In genomic region chr2:42049411-42050349, GRCh38 we compare ENCODE assay signal across 9 cellular contexts. TPM values are rescaled to one million over a fixed set of nuclear protein-coding genes. Genes with fewer than 3 reads are reported as not detected.
DNase-seq lines count a peak whose midpoint lies in the region; ATAC-seq and TF ChIP-seq lines count a peak whose summit lies in the region.
"Had no signal": no experiment of that assay in that cellular context is flagged by ENCODE, and none has a peak within 500 bp of the region (broad histone marks: within the 10 kb centered on the region; RNA-seq: fewer than 3 reads in every experiment).

No MANE protein-coding gene starts in this region.

- TF ChIP-seq POLR2A in right lobe of liver (IDR thresholded peaks at IDR 0.05): no peak

- no peaks in the 10 kb centered on the region for H3K36me3 ChIP-seq in right lobe of liver
- peaks cover 0 to 21% (median 18%) of the 10 kb centered on the region in 5 donors for H3K36me3 ChIP-seq in subcutaneous abdominal adipose tissue (ENCODE audit: control insufficient read depth in 5 of 5, insufficient read depth in 5 of 5, low read length in 5 of 5)

- DNase-seq in HCEC 1CT (peak; percentile 18), right lobe of liver (no peak)
- no peak for DNase-seq in stimulated activated CD4-positive, alpha-beta T cell treated with anti-CD3 and anti-CD28 coated beads, Interleukin-4, amount 100 ng/mL, for 4 hours
- DNase-seq: activated naive CD4-positive, alpha-beta T cell treated with Interleukin-2 at 50 U/mL for 16 hours had no signal

- peak overlapping the region; percentile 51 to 63 (median 55) for H3K4me3 ChIP-seq in right lobe of liver
- peak overlapping the region; percentile 85 to 99 (median 98) for H3K4me3 ChIP-seq in subcutaneous abdominal adipose tissue (ENCODE audit: low read depth in 1 of 5, low read length in 5 of 5)

- peaks cover 0 to 25% (median 5%) of the 10 kb centered on the region in 4 donors for H3K4me1 ChIP-seq in right lobe of liver
- peaks cover 23 to 85% (median 80%) of the 10 kb centered on the region in 5 donors for H3K4me1 ChIP-seq in subcutaneous abdominal adipose tissue (ENCODE audit: control insufficient read depth in 5 of 5, insufficient read depth in 5 of 5, low read length in 5 of 5)

- WGBS in right lobe of liver (ENCODE audit: insufficient coverage, low coverage, low lambda C conversion rate, missing lambda C conversion rate): 31% methylated on average over 3 of the region's 17 CpGs

- H3K9me3 ChIP-seq in right lobe of liver (no peaks in the 10 kb centered on the region), subcutaneous abdominal adipose tissue (ENCODE audit: control insufficient read depth in 5 of 5, low read length in 5 of 5) (no peaks in the 10 kb centered on the region)

- H3K9ac ChIP-seq in subcutaneous abdominal adipose tissue (ENCODE audit: low read length in 5 of 5): peak overlapping the region; percentile 85 to 99 (median 95)

- no peaks in the 10 kb centered on the region for H3K27me3 ChIP-seq in right lobe of liver
- no peaks in the 10 kb centered on the region for H3K27me3 ChIP-seq in subcutaneous abdominal adipose tissue (ENCODE audit: control insufficient read depth in 5 of 5, insufficient read depth in 4 of 5, low read length in 5 of 5)

- ATAC-seq in right lobe of liver: no peak
- no peak for ATAC-seq in GM18861 (IDR thresholded peaks at IDR 0.05; ENCODE audit: unreplicated experiment)
- no peak for ATAC-seq in GM21723 (IDR thresholded peaks at IDR 0.05; ENCODE audit: unreplicated experiment)
- ATAC-seq in HG03432 (IDR thresholded peaks at IDR 0.05; ENCODE audit: unreplicated experiment): no peak

- intact Hi-C loops in right lobe of liver (cut with DNase I): no loop called here

- TF ChIP-seq CTCF in right lobe of liver (IDR thresholded peaks at IDR 0.05): no peak

- H3K27ac ChIP-seq in cingulate gyrus (ENCODE audit: low read depth, low read length) (peak overlapping the region; percentile 29), right lobe of liver (peak overlapping the region; percentile 40 to 76 (median 59)), subcutaneous abdominal adipose tissue (ENCODE audit: low read depth, low read length) (peak overlapping the region; percentile 100)

RNA-seq across cellular contexts. Expression of gene PKDCC, which starts 1.9 kb away (rescaled TPM):
- 10 to 100 TPM in 4 of 6 experiments, 1 to 10 TPM in 2; 8.2 to 20.9 (median 12.3) TPM for total RNA-seq in right lobe of liver

Comparison
In these comparisons a context has a peak if more than half of its experiments do, and no peak if none do; other contexts are left out.
1. H3K27ac ChIP-seq: peak in every context shown above with its lines; median percentile 100 in subcutaneous abdominal adipose tissue; 59 in right lobe of liver; 29 in cingulate gyrus.